Comparison of ENCODE assay signal across 12 cellular contexts in genomic region chr5:100909034-100909433, GRCh38. TPM values are rescaled to one million over a fixed set of nuclear protein-coding genes. Genes with fewer than 3 reads are reported as not detected.
"Had no signal": no experiment of that assay in that cellular context is flagged by ENCODE, and none has a peak within 500 bp of the region (broad histone marks: within the 10 kb centered on the region; RNA-seq: fewer than 3 reads in every experiment).

No MANE protein-coding gene starts in this region.

- H3K4me3 ChIP-seq: GM23248 had no signal

- H3K9ac ChIP-seq: GM23248 had no signal

- H2AFZ ChIP-seq: GM23248 had no signal

- H3K27ac ChIP-seq: GM23248, HL-60 had no signal

- H3K4me3 Mint-ChIP-seq: H9, HFFc6, IgD-negative memory B cell had no signal

- H3K9me3 Mint-ChIP-seq: H9 had no signal

- DNase-seq: GM23248, H9, HCEC 1CT, HFFc6, Kasumi-1, KG1 had no signal

- FAIRE-seq: H1, H54, HepG2 had no signal

- H3K27me3 Mint-ChIP-seq: IgD-negative memory B cell had no signal

- ATAC-seq: HepG2 had no signal

- H3K27ac Mint-ChIP-seq: H9, HFFc6, IgD-negative memory B cell had no signal

RNA-seq across cellular contexts. Expression of gene ST8SIA4, which starts 6.0 kb away (rescaled TPM):
- total RNA-seq: H9, HepG2, HFFc6, HT1080 had no signal
- polyA plus RNA-seq: GM23248, HepG2 had no signal
